In genomic region chr11:33941637-33942160, GRCh38 we compare ENCODE assay signal across 1 cellular context.
TF ChIP-seq lines count a peak whose summit lies in the region.

No MANE protein-coding gene starts in this region.

TF ChIP-seq in K562, 482 proteins besides CTCF, POLR2A, EP300 and RAD21 (continued from another document):
- TF ChIP-seq, protein P1, sequence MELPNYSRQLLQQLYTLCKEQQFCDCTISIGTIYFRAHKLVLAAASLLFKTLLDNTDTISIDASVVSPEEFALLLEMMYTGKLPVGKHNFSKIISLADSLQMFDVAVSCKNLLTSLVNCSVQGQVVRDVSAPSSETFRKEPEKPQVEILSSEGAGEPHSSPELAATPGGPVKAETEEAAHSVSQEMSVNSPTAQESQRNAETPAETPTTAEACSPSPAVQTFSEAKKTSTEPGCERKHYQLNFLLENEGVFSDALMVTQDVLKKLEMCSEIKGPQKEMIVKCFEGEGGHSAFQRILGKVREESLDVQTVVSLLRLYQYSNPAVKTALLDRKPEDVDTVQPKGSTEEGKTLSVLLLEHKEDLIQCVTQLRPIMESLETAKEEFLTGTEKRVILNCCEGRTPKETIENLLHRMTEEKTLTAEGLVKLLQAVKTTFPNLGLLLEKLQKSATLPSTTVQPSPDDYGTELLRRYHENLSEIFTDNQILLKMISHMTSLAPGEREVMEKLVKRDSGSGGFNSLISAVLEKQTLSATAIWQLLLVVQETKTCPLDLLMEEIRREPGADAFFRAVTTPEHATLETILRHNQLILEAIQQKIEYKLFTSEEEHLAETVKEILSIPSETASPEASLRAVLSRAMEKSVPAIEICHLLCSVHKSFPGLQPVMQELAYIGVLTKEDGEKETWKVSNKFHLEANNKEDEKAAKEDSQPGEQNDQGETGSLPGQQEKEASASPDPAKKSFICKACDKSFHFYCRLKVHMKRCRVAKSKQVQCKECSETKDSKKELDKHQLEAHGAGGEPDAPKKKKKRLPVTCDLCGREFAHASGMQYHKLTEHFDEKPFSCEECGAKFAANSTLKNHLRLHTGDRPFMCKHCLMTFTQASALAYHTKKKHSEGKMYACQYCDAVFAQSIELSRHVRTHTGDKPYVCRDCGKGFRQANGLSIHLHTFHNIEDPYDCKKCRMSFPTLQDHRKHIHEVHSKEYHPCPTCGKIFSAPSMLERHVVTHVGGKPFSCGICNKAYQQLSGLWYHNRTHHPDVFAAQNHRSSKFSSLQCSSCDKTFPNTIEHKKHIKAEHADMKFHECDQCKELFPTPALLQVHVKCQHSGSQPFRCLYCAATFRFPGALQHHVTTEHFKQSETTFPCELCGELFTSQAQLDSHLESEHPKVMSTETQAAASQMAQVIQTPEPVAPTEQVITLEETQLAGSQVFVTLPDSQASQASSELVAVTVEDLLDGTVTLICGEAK (IDR thresholded peaks at IDR 0.05) = 0 out of 2 replicates have a peak, but pooled peaks have one; percentile 48
- TF ChIP-seq, protein P1 (CRISPR knock-in tag; IDR thresholded peaks at IDR 0.05) = no peak
- TF ChIP-seq NR2F6 (CRISPR knock-in tag; IDR thresholded peaks at IDR 0.05) = no peak
- no peak for TF ChIP-seq SMAD1 (IDR thresholded peaks at IDR 0.05; ENCODE audit: low read depth, low read length, partially characterized antibody)
- no peak for TF ChIP-seq CBX2 (IDR thresholded peaks at IDR 0.05; ENCODE audit: insufficient read depth, low read length, poor library complexity, severe bottlenecking)
- TF ChIP-seq FOXM1 (IDR thresholded peaks at IDR 0.05; ENCODE audit: low read depth) = no peak
- no peak for TF ChIP-seq FOXM1 (CRISPR knock-in tag; IDR thresholded peaks at IDR 0.05; ENCODE audit: low read depth)
- no peak; the same call in 1 of the 2 replicates for TF ChIP-seq BCL6 (CRISPR knock-in tag; IDR thresholded peaks at IDR 0.05)
- TF ChIP-seq SAFB2 (IDR thresholded peaks at IDR 0.05; ENCODE audit: borderline replicate concordance, low read depth, low read length, severe bottlenecking) = no peak
- no peak for TF ChIP-seq IRF2 (CRISPR knock-in tag; IDR thresholded peaks at IDR 0.05)
- TF ChIP-seq MBD1 (CRISPR knock-in tag; IDR thresholded peaks at IDR 0.05) = no peak
